ENCODE assay signal across 16 cellular contexts in the genomic region with DNA sequence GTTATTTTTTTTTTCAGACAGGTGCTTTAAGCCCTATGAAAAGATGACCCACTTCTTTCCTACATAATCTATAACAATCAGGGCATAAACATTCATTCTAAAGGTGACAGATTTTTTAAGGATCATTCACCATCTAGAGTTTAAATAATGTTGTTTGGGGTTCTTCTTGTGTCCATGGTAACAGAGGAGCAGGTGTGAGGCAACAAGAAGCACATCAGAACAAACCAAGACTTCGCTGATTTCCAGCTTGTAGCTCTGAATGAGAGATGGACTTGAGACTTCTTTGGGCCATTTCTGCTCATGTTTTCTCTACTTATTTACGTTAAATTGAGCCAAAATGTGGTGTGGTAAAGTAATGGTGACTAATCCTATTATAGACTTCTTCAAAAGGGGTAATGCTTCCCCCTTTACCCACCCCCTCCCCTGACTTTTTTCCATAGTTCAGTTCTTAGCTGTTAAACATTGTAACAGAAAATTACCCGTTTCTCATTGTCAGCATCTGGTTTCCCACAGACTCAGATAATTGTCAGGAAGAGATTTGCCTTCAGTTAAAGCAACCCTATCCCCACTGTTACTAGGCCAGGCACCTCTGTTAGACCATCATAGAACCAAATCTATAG.
DNase-seq lines count a peak whose midpoint lies in the region; ATAC-seq and TF ChIP-seq lines count a peak whose summit lies in the region.
"Had no signal": no experiment of that assay in that cellular context is flagged by ENCODE, and none has a peak within 500 bp of the region (broad histone marks: within the 10 kb centered on the region; RNA-seq: fewer than 3 reads in every experiment).

No MANE protein-coding gene starts in this region.

- no peak for ATAC-seq in GM21526 (IDR thresholded peaks at IDR 0.05; ENCODE audit: low FRiP score, unreplicated experiment)
- ATAC-seq: PC-3 had no signal

- H3K79me2 ChIP-seq in DOHH2 (ENCODE audit: control insufficient read depth, low read length) (peaks cover 12% of the 10 kb centered on the region), Karpas-422 (ENCODE audit: low read length) (peaks cover 60% of the 10 kb centered on the region)

- H3K9me3 ChIP-seq in DOHH2 (ENCODE audit: control insufficient read depth, insufficient read depth, low read length): no peaks in the 10 kb centered on the region
- no peaks in the 10 kb centered on the region for H3K9me3 ChIP-seq in Karpas-422 (ENCODE audit: low read length)
- H3K9me3 ChIP-seq: spleen had no signal

- H2AFZ ChIP-seq in Karpas-422 (ENCODE audit: low read length): no peak overlapping the region

- H3K9me2 ChIP-seq in DOHH2 (replicated peaks; ENCODE audit: control insufficient read depth, low read length) (no peaks in the 10 kb centered on the region), Karpas-422 (replicated peaks; ENCODE audit: insufficient read depth, low read length) (no peaks in the 10 kb centered on the region)

- peaks cover 51% of the 10 kb centered on the region for H3F3A ChIP-seq in DOHH2 (ENCODE audit: control insufficient read depth, insufficient read depth)

- DNase-seq in Karpas-422: peak; percentile 60
- DNase-seq in OCI-M1 (lab: John Stamatoyannopoulos, UW): peak; percentile 38
- DNase-seq in fibroblast of peridontal ligament (ENCODE audit: extremely low read depth): peak; percentile 68
- no peak for DNase-seq in NCI-H2171 (lab: John Stamatoyannopoulos, UW)
- no peak for DNase-seq in activated CD4-positive, CD25-positive, alpha-beta regulatory T cell treated with anti-CD3 and anti-CD28 coated beads, Interleukin-2, amount 50 U/mL, for 72 hours
- no peak for DNase-seq in activated naive CD4-positive, alpha-beta T cell treated with anti-CD3 and anti-CD28 coated beads, Interleukin-2, amount 50 U/mL, for 16 hours
- DNase-seq: activated CD4-positive, CD25-positive, alpha-beta regulatory T cell; activated naive CD8-positive, alpha-beta T cell treated with anti-CD3 and anti-CD28 coated beads, Interleukin-2, amount 10 ng/mL, durations not matched to agents 7 days and 5 days; activated T-cell treated with anti-CD3 and anti-CD28 coated beads for 4 hours; CD4-positive, CD25-positive, alpha-beta regulatory T cell; NCI-H1694; PC-3; spleen had no signal

- peak overlapping the region; percentile 35 for H3K9ac ChIP-seq in Karpas-422 (ENCODE audit: low read length)

- H3K4me1 ChIP-seq in DOHH2 (ENCODE audit: control insufficient read depth, low read length) (peaks cover 87% of the 10 kb centered on the region), Karpas-422 (ENCODE audit: low read length) (peaks cover 74% of the 10 kb centered on the region)

- H4K20me1 ChIP-seq in DOHH2 (ENCODE audit: control insufficient read depth, insufficient read depth, low read depth, low read length) (no peaks in the 10 kb centered on the region), Karpas-422 (ENCODE audit: insufficient read depth, low read depth, low read length) (no peaks in the 10 kb centered on the region)

- H3K36me3 ChIP-seq in DOHH2 (ENCODE audit: control insufficient read depth, low read length) (peaks cover 8% of the 10 kb centered on the region), Karpas-422 (ENCODE audit: insufficient read depth, low read length) (no peaks in the 10 kb centered on the region)

- H3K27me3 ChIP-seq in DOHH2 (ENCODE audit: control insufficient read depth, low read length) (no peaks in the 10 kb centered on the region), Karpas-422 (ENCODE audit: low read length) (no peaks in the 10 kb centered on the region)
- H3K27me3 ChIP-seq: spleen had no signal

- peak overlapping the region; percentile 68 for H3K4me3 ChIP-seq in DOHH2 (ENCODE audit: low read length)
- no peak overlapping the region for H3K4me3 ChIP-seq in Karpas-422 (ENCODE audit: low read length)
- H3K4me3 ChIP-seq: lung, spleen had no signal

- no peak for TF ChIP-seq CTCF in DOHH2 (IDR thresholded peaks at IDR 0.05; ENCODE audit: low read depth, low read length, poor library complexity, severe bottlenecking)

- peak overlapping the region; percentile 85 for H3K4me2 ChIP-seq in DOHH2 (ENCODE audit: low read length)
- H3K4me2 ChIP-seq in Karpas-422 (ENCODE audit: low read depth, low read length, poor library complexity, severe bottlenecking): peak overlapping the region; percentile 69

- H3K27ac ChIP-seq in DOHH2 (ENCODE audit: low read depth, low read length) (peak overlapping the region; percentile 95), Karpas-422 (ENCODE audit: low read length) (peak overlapping the region; percentile 92)
- H3K27ac ChIP-seq: spleen had no signal

Comparison
In these comparisons a context has a peak if more than half of its experiments do, and no peak if none do; other contexts are left out.
1. DNase-seq: peak in Karpas-422 (single experiment), OCI-M1 (single experiment) and fibroblast of peridontal ligament (single experiment); none in NCI-H2171 (single experiment), activated CD4-positive, CD25-positive, alpha-beta regulatory T cell treated with anti-CD3 and anti-CD28 coated beads, Interleukin-2, amount 50 U/mL, for 72 hours (single experiment) and activated naive CD4-positive, alpha-beta T cell treated with anti-CD3 and anti-CD28 coated beads, Interleukin-2, amount 50 U/mL, for 16 hours (single experiment).